Comparison of ENCODE assay signal across 1 cellular context in the genomic region with DNA sequence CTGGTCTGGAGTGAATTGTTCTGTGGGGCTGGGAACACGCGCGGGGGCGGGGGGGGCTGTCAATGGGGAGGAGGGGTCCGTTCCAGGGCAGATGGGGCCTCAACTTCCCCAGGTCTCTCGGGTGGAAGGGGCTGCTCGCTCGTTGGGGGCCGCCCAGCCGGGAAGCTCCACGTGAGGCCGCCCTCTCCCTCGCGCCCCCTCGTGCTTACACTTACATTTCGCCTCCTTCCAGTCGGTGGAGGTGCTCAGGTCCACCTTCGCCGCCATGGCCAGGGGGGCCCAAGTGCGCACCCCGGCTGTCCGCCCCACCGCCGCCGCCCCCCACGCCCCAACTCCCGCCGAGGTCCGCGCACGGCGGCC.
A peak's percentile ranks its signal among the peaks of the same experiment; 100 is the strongest.
TF ChIP-seq lines count a peak whose summit lies in the region.

No MANE protein-coding gene starts in this region.

TF ChIP-seq in GM12878, 131 proteins besides CTCF, POLR2A, EP300 and RAD21 (continued from another document):
- TF ChIP-seq ZZZ3 (IDR thresholded peaks at IDR 0.05; ENCODE audit: control insufficient read depth, insufficient read length, low read depth), result no peak
- TF ChIP-seq, protein P1, sequence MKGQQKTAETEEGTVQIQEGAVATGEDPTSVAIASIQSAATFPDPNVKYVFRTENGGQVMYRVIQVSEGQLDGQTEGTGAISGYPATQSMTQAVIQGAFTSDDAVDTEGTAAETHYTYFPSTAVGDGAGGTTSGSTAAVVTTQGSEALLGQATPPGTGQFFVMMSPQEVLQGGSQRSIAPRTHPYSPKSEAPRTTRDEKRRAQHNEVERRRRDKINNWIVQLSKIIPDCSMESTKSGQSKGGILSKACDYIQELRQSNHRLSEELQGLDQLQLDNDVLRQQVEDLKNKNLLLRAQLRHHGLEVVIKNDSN (IDR thresholded peaks at IDR 0.05; ENCODE audit: borderline replicate concordance, extremely low read length, insufficient read depth, low read depth, low read length), result peak; percentile 3
- TF ChIP-seq, protein P2, sequence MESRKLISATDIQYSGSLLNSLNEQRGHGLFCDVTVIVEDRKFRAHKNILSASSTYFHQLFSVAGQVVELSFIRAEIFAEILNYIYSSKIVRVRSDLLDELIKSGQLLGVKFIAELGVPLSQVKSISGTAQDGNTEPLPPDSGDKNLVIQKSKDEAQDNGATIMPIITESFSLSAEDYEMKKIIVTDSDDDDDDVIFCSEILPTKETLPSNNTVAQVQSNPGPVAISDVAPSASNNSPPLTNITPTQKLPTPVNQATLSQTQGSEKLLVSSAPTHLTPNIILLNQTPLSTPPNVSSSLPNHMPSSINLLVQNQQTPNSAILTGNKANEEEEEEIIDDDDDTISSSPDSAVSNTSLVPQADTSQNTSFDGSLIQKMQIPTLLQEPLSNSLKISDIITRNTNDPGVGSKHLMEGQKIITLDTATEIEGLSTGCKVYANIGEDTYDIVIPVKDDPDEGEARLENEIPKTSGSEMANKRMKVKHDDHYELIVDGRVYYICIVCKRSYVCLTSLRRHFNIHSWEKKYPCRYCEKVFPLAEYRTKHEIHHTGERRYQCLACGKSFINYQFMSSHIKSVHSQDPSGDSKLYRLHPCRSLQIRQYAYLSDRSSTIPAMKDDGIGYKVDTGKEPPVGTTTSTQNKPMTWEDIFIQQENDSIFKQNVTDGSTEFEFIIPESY (IDR thresholded peaks at IDR 0.05), result no peak
- TF ChIP-seq, protein P3, sequence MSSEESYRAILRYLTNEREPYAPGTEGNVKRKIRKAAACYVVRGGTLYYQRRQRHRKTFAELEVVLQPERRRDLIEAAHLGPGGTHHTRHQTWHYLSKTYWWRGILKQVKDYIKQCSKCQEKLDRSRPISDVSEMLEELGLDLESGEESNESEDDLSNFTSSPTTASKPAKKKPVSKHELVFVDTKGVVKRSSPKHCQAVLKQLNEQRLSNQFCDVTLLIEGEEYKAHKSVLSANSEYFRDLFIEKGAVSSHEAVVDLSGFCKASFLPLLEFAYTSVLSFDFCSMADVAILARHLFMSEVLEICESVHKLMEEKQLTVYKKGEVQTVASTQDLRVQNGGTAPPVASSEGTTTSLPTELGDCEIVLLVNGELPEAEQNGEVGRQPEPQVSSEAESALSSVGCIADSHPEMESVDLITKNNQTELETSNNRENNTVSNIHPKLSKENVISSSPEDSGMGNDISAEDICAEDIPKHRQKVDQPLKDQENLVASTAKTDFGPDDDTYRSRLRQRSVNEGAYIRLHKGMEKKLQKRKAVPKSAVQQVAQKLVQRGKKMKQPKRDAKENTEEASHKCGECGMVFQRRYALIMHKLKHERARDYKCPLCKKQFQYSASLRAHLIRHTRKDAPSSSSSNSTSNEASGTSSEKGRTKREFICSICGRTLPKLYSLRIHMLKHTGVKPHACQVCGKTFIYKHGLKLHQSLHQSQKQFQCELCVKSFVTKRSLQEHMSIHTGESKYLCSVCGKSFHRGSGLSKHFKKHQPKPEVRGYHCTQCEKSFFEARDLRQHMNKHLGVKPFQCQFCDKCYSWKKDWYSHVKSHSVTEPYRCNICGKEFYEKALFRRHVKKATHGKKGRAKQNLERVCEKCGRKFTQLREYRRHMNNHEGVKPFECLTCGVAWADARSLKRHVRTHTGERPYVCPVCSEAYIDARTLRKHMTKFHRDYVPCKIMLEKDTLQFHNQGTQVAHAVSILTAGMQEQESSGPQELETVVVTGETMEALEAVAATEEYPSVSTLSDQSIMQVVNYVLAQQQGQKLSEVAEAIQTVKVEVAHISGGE (CRISPR knock-in tag; IDR thresholded peaks at IDR 0.05), result no peak
